8 cellular contexts compared by ENCODE assay signal in genomic region chr13:113393226-113393571, GRCh38. TPM values are rescaled to one million over a fixed set of nuclear protein-coding genes. Genes with fewer than 3 reads are reported as not detected.
A peak's percentile ranks its signal among the peaks of the same experiment; 100 is the strongest.
DNase-seq lines count a peak whose midpoint lies in the region; ATAC-seq and TF ChIP-seq lines count a peak whose summit lies in the region.

No MANE protein-coding gene starts in this region.

- DNase-seq in MCF 10A (ENCODE audit: unreplicated experiment), result no peak
- no peak for DNase-seq in lung (ENCODE audit: low spot score)
- DNase-seq in Kasumi-1 (lab: John Stamatoyannopoulos, UW), result no peak
- DNase-seq in activated gamma-delta T cell (lab: John Stamatoyannopoulos, UW), result no peak
- DNase-seq in NCI-H1930 (lab: John Stamatoyannopoulos, UW), result no peak

- H3K4me3 ChIP-seq in ACC112 (ENCODE audit: low read depth, low read length), result peak overlapping the region; percentile 83
- peak overlapping the region; percentile 74 for H3K4me3 ChIP-seq in lung

- CTCF ChIA-PET in MCF 10A (lab: Yijun Ruan, JAX), result interaction anchor here (0.8 to 1.1 kb wide), 2 partner anchors 150 to 214 kb away, joined by 3 read pairs; no protein-coding TSS in a partner anchor

- H3K4me1 ChIP-seq in ACC112 (ENCODE audit: control insufficient read depth, insufficient read depth, low read length, unreplicated experiment) (peaks cover 5% of the 10 kb centered on the region), lung (ENCODE audit: control insufficient read depth in 2 of 2, insufficient read depth in 2 of 2, low read length in 2 of 2) (peaks cover 0 to 8% of the 10 kb centered on the region in 2 donors)

- H3K4me3 Mint-ChIP-seq in MCF 10A (ENCODE audit: unreplicated experiment), result peak overlapping the region; percentile 77

- H3K36me3 ChIP-seq in ACC112 (ENCODE audit: insufficient read depth, low read length), result no peaks in the 10 kb centered on the region
- H3K36me3 ChIP-seq in lung (ENCODE audit: control insufficient read depth in 2 of 2, insufficient read depth in 2 of 2, low read length in 2 of 2), result no peaks in the 10 kb centered on the region

- H3K27me3 ChIP-seq in ACC112 (ENCODE audit: insufficient read depth, low read length) (no peaks in the 10 kb centered on the region), lung (ENCODE audit: control insufficient read depth, insufficient read depth) (no peaks in the 10 kb centered on the region)

- H2AFZ ChIP-seq in ACC112 (ENCODE audit: low read length, unreplicated experiment), result peak overlapping the region; percentile 67

- POLR2A ChIA-PET in MCF 10A (lab: Yijun Ruan, JAX), result no interaction called here

- no peak overlapping the region for H3K27ac Mint-ChIP-seq in MCF 10A (ENCODE audit: low read depth, unreplicated experiment)

- H3K9me3 ChIP-seq in lung (ENCODE audit: control insufficient read depth in 2 of 2, insufficient read depth in 1 of 2, low read length in 1 of 2), result no peaks in the 10 kb centered on the region

- H3K27ac ChIP-seq in ACC112 (ENCODE audit: low read depth, low read length) (no peak overlapping the region), lung (ENCODE audit: low read depth in 1 of 2, low read length in 1 of 2) (no peak overlapping the region)

- H3K4me1 Mint-ChIP-seq in MCF 10A (ENCODE audit: insufficient read depth, unreplicated experiment), result peaks cover 5% of the 10 kb centered on the region

- no peak for TF ChIP-seq CTCF in MCF 10A (IDR thresholded peaks at IDR 0.05; ENCODE audit: unreplicated experiment)
- no peak for TF ChIP-seq CTCF in lung (IDR thresholded peaks at IDR 0.05; ENCODE audit: control extremely low read depth, extremely low read depth)

- no peaks in the 10 kb centered on the region for H3K9me3 Mint-ChIP-seq in MCF 10A (ENCODE audit: unreplicated experiment)

- intact Hi-C loops in MCF 10A (cut with micrococcal nuclease), result loop anchor here (10.0 kb wide), 1 partner anchor 238 kb away; the partner anchor contains the start of gene PROZ

- no peaks in the 10 kb centered on the region for H3K36me3 Mint-ChIP-seq in MCF 10A (ENCODE audit: insufficient read depth, unreplicated experiment)

- peaks cover 16% of the 10 kb centered on the region for H3K27me3 Mint-ChIP-seq in MCF 10A (ENCODE audit: insufficient read depth, unreplicated experiment)

- no TSS peak for BruUV-seq in MCF 10A (replicated peaks; lab: Mats Ljungman, UMichigan)

- 84 to 90% methylated on average over 13 of the region's 13 CpGs for WGBS in lung, 2 donors

- no peaks in the 10 kb centered on the region for H3K79me2 ChIP-seq in ACC112 (ENCODE audit: control insufficient read depth, insufficient read depth, low read length, unreplicated experiment)

- ATAC-seq in HG03159 (IDR thresholded peaks at IDR 0.05; ENCODE audit: unreplicated experiment) (peak; percentile 20), lung (ENCODE audit: insufficient read depth, low FRiP score) (no peak), GM18907 (IDR thresholded peaks at IDR 0.05; ENCODE audit: unreplicated experiment) (no peak)

RNA-seq across cellular contexts. Expression of gene GRTP1, which starts 29.3 kb away (rescaled TPM):
- total RNA-seq in MCF 10A (2022) (2.4 and 3.5 TPM in 2 replicates), lung (1 to 10 TPM; 6.6 to 8.3 TPM)
- polyA plus RNA-seq in lung, result 1 to 10 TPM; 3.6 to 4.8 TPM
